Comparison of ENCODE assay signal across 1 cellular context in genomic region chr7:149873074-149873967, GRCh38.
TF ChIP-seq lines count a peak whose summit lies in the region.

No MANE protein-coding gene starts in this region.

TF ChIP-seq in K562, 482 proteins besides CTCF, POLR2A, EP300 and RAD21 (continued from another document and continues in another):
- TF ChIP-seq ATF3 (IDR thresholded peaks at IDR 0.05) (no peak), ATF3 (CRISPR knock-in tag; conservative IDR thresholded peaks at IDR 0.05) (no peak), NCOA2 (IDR thresholded peaks at IDR 0.05; ENCODE audit: partially characterized antibody in 2 of 2) (no peak), SAFB2 (IDR thresholded peaks at IDR 0.05; ENCODE audit: borderline replicate concordance, low read depth, low read length, severe bottlenecking) (no peak), FOXK1 (CRISPR knock-in tag; IDR thresholded peaks at IDR 0.05; ENCODE audit: borderline replicate concordance) (no peak), E2F6 (IDR thresholded peaks at IDR 0.05; ENCODE audit: borderline replicate concordance in 1 of 2, extremely low read depth in 1 of 2, insufficient read depth in 1 of 2, insufficient read length in 1 of 2, low read depth in 1 of 2, low read length in 1 of 2, poor library complexity in 1 of 2, severe bottlenecking in 1 of 2) (peak; percentile 76 to 89), GTF2A2 (tag; IDR thresholded peaks at IDR 0.05) (no peak), ARID4B (CRISPR knock-in tag; IDR thresholded peaks at IDR 0.05) (peak; percentile 86), ZHX1 (conservative IDR thresholded peaks at IDR 0.05; ENCODE audit: low read length) (no peak), ZSCAN32 (CRISPR knock-in tag; IDR thresholded peaks at IDR 0.05) (no peak), PKNOX1 (IDR thresholded peaks at IDR 0.05) (peak; percentile 99), MYC (IDR thresholded peaks at IDR 0.05; ENCODE audit: low read depth, low read length) (peak; percentile 60; the same call in 1 of the 2 replicates), MYC (CRISPR knock-in tag; IDR thresholded peaks at IDR 0.05; ENCODE audit: borderline replicate concordance, low read depth) (0 out of 2 replicates have a peak, but pooled peaks have one; percentile 8), XRCC4 (IDR thresholded peaks at IDR 0.05; ENCODE audit: extremely low read depth, insufficient read depth, insufficient read length) (no peak), GABPB2 (CRISPR knock-in tag; conservative IDR thresholded peaks at IDR 0.05) (no peak), RBM15 (IDR thresholded peaks at IDR 0.05; ENCODE audit: insufficient read depth, low read length) (no peak), MCM2 (IDR thresholded peaks at IDR 0.05; ENCODE audit: low read depth) (no peak), RERE (CRISPR knock-in tag; IDR thresholded peaks at IDR 0.05; ENCODE audit: borderline replicate concordance) (0 out of 2 replicates have a peak, but pooled peaks have one; percentile 56), BHLHE40 (IDR thresholded peaks at IDR 0.05; ENCODE audit: low read length) (no peak; the same call in 1 of the 2 replicates), ZNF76 (CRISPR knock-in tag; IDR thresholded peaks at IDR 0.05; ENCODE audit: borderline replicate concordance) (peak; percentile 44; the same call in 1 of the 2 replicates), NFXL1 (CRISPR knock-in tag; IDR thresholded peaks at IDR 0.05) (no peak), SLC30A9 (CRISPR knock-in tag; IDR thresholded peaks at IDR 0.05) (no peak), NELFE (IDR thresholded peaks at IDR 0.05; ENCODE audit: insufficient read depth, insufficient read length) (no peak), ARNT (IDR thresholded peaks at IDR 0.05) (no peak), CTBP1 (IDR thresholded peaks at IDR 0.05; ENCODE audit: borderline replicate concordance) (peak; percentile 86), FIP1L1 (IDR thresholded peaks at IDR 0.05; ENCODE audit: low read depth, low read length, poor library complexity, severe bottlenecking) (peak; percentile 75), PTBP1 (IDR thresholded peaks at IDR 0.05; ENCODE audit: low read depth, low read length) (no peak), EGR1 (conservative IDR thresholded peaks at IDR 0.05) (no peak), SIN3A (IDR thresholded peaks at IDR 0.05; ENCODE audit: borderline replicate concordance in 2 of 2, control insufficient read depth in 1 of 2, low read depth in 2 of 2, low read length in 2 of 2) (0 out of 4 replicates have a peak, but pooled peaks of 1 of the 2 experiments have one; percentile 9), SP2 (IDR thresholded peaks at IDR 0.05; ENCODE audit: extremely low read depth, low read depth, low read length, poor library complexity, severe bottlenecking) (no peak), HMGXB4 (CRISPR knock-in tag; IDR thresholded peaks at IDR 0.05) (no peak), CUX1 (CRISPR knock-in tag; IDR thresholded peaks at IDR 0.05) (no peak)
